8 cellular contexts compared by ENCODE assay signal in genomic region chr11:65555693-65556231, GRCh38. TPM values are rescaled to one million over a fixed set of nuclear protein-coding genes. Genes with fewer than 3 reads are reported as not detected.
DNase-seq lines count a peak whose midpoint lies in the region; ATAC-seq and TF ChIP-seq lines count a peak whose summit lies in the region.

No MANE protein-coding gene starts in this region.

- CTCF ChIA-PET in activated naive CD4-positive, alpha-beta T cell treated with anti-CD3 and anti-CD28 coated beads for 36 hours (lab: Charles Lee) = interaction anchor here (2.6 kb wide), 1 partner anchor 15 kb away, joined by 17 read pairs; no protein-coding TSS in a partner anchor

- peak overlapping the region; percentile 98 for H3K27ac ChIP-seq in vagina

- no peaks in the 10 kb centered on the region for H3K9me3 Mint-ChIP-seq in activated naive CD4-positive, alpha-beta T cell treated with anti-CD3 and anti-CD28 coated beads for 36 hours
- H3K9me3 Mint-ChIP-seq in activated naive CD8-positive, alpha-beta T cell treated with anti-CD3 and anti-CD28 coated beads for 36 hours = no peaks in the 10 kb centered on the region
- no peaks in the 10 kb centered on the region for H3K9me3 Mint-ChIP-seq in immature natural killer cell

- peaks cover 70% of the 10 kb centered on the region for H3K4me1 Mint-ChIP-seq in activated naive CD4-positive, alpha-beta T cell treated with anti-CD3 and anti-CD28 coated beads for 36 hours (ENCODE audit: low read depth)
- peaks cover 63% of the 10 kb centered on the region for H3K4me1 Mint-ChIP-seq in activated naive CD8-positive, alpha-beta T cell treated with anti-CD3 and anti-CD28 coated beads for 36 hours
- H3K4me1 Mint-ChIP-seq in immature natural killer cell = peaks cover 50 to 56% of the 10 kb centered on the region in 2 donors

- peaks cover 0 to 25% of the 10 kb centered on the region in 2 donors for H3K36me3 ChIP-seq in vagina

- H3K27me3 Mint-ChIP-seq in activated naive CD4-positive, alpha-beta T cell treated with anti-CD3 and anti-CD28 coated beads for 36 hours (ENCODE audit: low read depth) = no peaks in the 10 kb centered on the region
- no peaks in the 10 kb centered on the region for H3K27me3 Mint-ChIP-seq in activated naive CD8-positive, alpha-beta T cell treated with anti-CD3 and anti-CD28 coated beads for 36 hours
- H3K27me3 Mint-ChIP-seq in immature natural killer cell (ENCODE audit: low read depth in 3 of 3) = peaks cover 2 to 4% (median 4%) of the 10 kb centered on the region in 3 donors

- H3K9me3 ChIP-seq in vagina = no peaks in the 10 kb centered on the region

- H3K4me3 Mint-ChIP-seq in activated naive CD4-positive, alpha-beta T cell treated with anti-CD3 and anti-CD28 coated beads for 36 hours = peak overlapping the region; percentile 26
- H3K4me3 Mint-ChIP-seq in activated naive CD8-positive, alpha-beta T cell treated with anti-CD3 and anti-CD28 coated beads for 36 hours = peak overlapping the region; percentile 85
- peak overlapping the region; percentile 80 to 87 (median 85) for H3K4me3 Mint-ChIP-seq in immature natural killer cell

- H3K36me3 Mint-ChIP-seq in activated naive CD4-positive, alpha-beta T cell treated with anti-CD3 and anti-CD28 coated beads for 36 hours (ENCODE audit: low read depth) = peaks cover 8% of the 10 kb centered on the region
- H3K36me3 Mint-ChIP-seq in activated naive CD8-positive, alpha-beta T cell treated with anti-CD3 and anti-CD28 coated beads for 36 hours = peaks cover 10% of the 10 kb centered on the region
- peaks cover 8 to 12% (median 9%) of the 10 kb centered on the region in 3 donors for H3K36me3 Mint-ChIP-seq in immature natural killer cell

- ATAC-seq in HG02852 (IDR thresholded peaks at IDR 0.05; ENCODE audit: unreplicated experiment) (no peak), HG02981 (IDR thresholded peaks at IDR 0.05; ENCODE audit: unreplicated experiment) (no peak)

- no peak for TF ChIP-seq CTCF in vagina (IDR thresholded peaks at IDR 0.05)

- no peak for TF ChIP-seq POLR2A in vagina (IDR thresholded peaks at IDR 0.05)

- peak overlapping the region in 1 of 2 donors; percentile 90 for H3K4me3 ChIP-seq in vagina

- no peak for DNase-seq in activated naive CD4-positive, alpha-beta T cell treated with anti-CD3 and anti-CD28 coated beads for 36 hours
- no peak for DNase-seq in activated naive CD4-positive, alpha-beta T cell (lab: John Stamatoyannopoulos, UW)
- peak; percentile 47 for DNase-seq in activated naive CD8-positive, alpha-beta T cell treated with anti-CD3 and anti-CD28 coated beads for 36 hours
- no peak for DNase-seq in immature natural killer cell
- DNase-seq in vagina (ENCODE audit: extremely low spot score in 2 of 2) = no peak
- DNase-seq in NCI-H1930 (lab: John Stamatoyannopoulos, UW) = no peak

- peaks cover 72% of the 10 kb centered on the region for H3K4me1 ChIP-seq in vagina

- intact Hi-C loops in activated naive CD4-positive, alpha-beta T cell treated with anti-CD3 and anti-CD28 coated beads for 36 hours (cut with micrococcal nuclease) = no loop called here
- intact Hi-C loops in vagina (cut with DNase I) = no loop called here

- no peaks in the 10 kb centered on the region for H3K27me3 ChIP-seq in vagina

- peak overlapping the region; percentile 91 for H3K27ac Mint-ChIP-seq in activated naive CD4-positive, alpha-beta T cell treated with anti-CD3 and anti-CD28 coated beads for 36 hours
- H3K27ac Mint-ChIP-seq in activated naive CD8-positive, alpha-beta T cell treated with anti-CD3 and anti-CD28 coated beads for 36 hours = peak overlapping the region; percentile 80
- H3K27ac Mint-ChIP-seq in immature natural killer cell = peak overlapping the region; percentile 82 to 96 (median 92)

RNA-seq across cellular contexts. Expression of gene LTBP3, which starts 2.4 kb away (rescaled TPM):
- total RNA-seq in activated naive CD4-positive, alpha-beta T cell treated with anti-CD3 and anti-CD28 coated beads for 36 hours = 10 to 100 TPM; 39.7 to 45.7 TPM
- total RNA-seq in activated naive CD8-positive, alpha-beta T cell treated with anti-CD3 and anti-CD28 coated beads for 36 hours = 10 to 100 TPM; 35.5 to 36.0 TPM
- 10 to 100 TPM in 2 of 3 donors, 1 to 10 TPM in 1; 3.3 to 21.0 (median 14.5) TPM for polyA plus RNA-seq in immature natural killer cell
- total RNA-seq in vagina = 246 TPM

RNA-seq across cellular contexts. Expression of gene ZNRD2, which starts 14.5 kb away (rescaled TPM):
- 10 to 100 TPM; 41.4 to 42.5 TPM for total RNA-seq in activated naive CD4-positive, alpha-beta T cell treated with anti-CD3 and anti-CD28 coated beads for 36 hours
- 10 to 100 TPM; 59.1 to 63.3 TPM for total RNA-seq in activated naive CD8-positive, alpha-beta T cell treated with anti-CD3 and anti-CD28 coated beads for 36 hours
- 100 to 1,000 TPM in 2 of 3 donors, 10 to 100 TPM in 1; 100.0 to 138 (median 117) TPM for polyA plus RNA-seq in immature natural killer cell
- 68.5 TPM for total RNA-seq in vagina

RNA-seq across cellular contexts. Expression of gene FAM89B, which starts 16.6 kb away (rescaled TPM):
- 10 to 100 TPM; 12.4 to 12.8 TPM for total RNA-seq in activated naive CD4-positive, alpha-beta T cell treated with anti-CD3 and anti-CD28 coated beads for 36 hours
- 10 to 100 TPM; 13.6 to 15.0 TPM for total RNA-seq in activated naive CD8-positive, alpha-beta T cell treated with anti-CD3 and anti-CD28 coated beads for 36 hours
- polyA plus RNA-seq in immature natural killer cell = 100 to 1,000 TPM in 2 of 3 donors, 10 to 100 TPM in 1; 98.6 to 173 (median 158) TPM
- 62.4 TPM for total RNA-seq in vagina

RNA-seq across cellular contexts. Expression of gene EHBP1L1, which starts 20.1 kb away (rescaled TPM):
- total RNA-seq in activated naive CD4-positive, alpha-beta T cell treated with anti-CD3 and anti-CD28 coated beads for 36 hours = 10 to 100 TPM; 51.9 to 54.6 TPM
- total RNA-seq in activated naive CD8-positive, alpha-beta T cell treated with anti-CD3 and anti-CD28 coated beads for 36 hours = 10 to 100 TPM; 55.7 to 60.0 TPM
- 10 to 100 TPM; 14.8 to 19.3 (median 17.7) TPM for polyA plus RNA-seq in immature natural killer cell
- 123 TPM for total RNA-seq in vagina

RNA-seq across cellular contexts. Expression of gene SCYL1, which starts 30.9 kb away (rescaled TPM):
- 10 to 100 TPM; 57.9 to 58.3 TPM for total RNA-seq in activated naive CD4-positive, alpha-beta T cell treated with anti-CD3 and anti-CD28 coated beads for 36 hours
- total RNA-seq in activated naive CD8-positive, alpha-beta T cell treated with anti-CD3 and anti-CD28 coated beads for 36 hours = 10 to 100 TPM; 70.5 to 80.3 TPM
- 10 to 100 TPM; 17.8 to 52.5 (median 23.3) TPM for polyA plus RNA-seq in immature natural killer cell
- 77.3 TPM for total RNA-seq in vagina

Comparison
In these comparisons a context has a peak if more than half of its experiments do, and no peak if none do; other contexts are left out.
1. H3K4me3 Mint-ChIP-seq: peak in every context shown above with its lines; median percentile 85 in activated naive CD8-positive, alpha-beta T cell treated with anti-CD3 and anti-CD28 coated beads for 36 hours; 85 in immature natural killer cell; 26 in activated naive CD4-positive, alpha-beta T cell treated with anti-CD3 and anti-CD28 coated beads for 36 hours.